In genomic region chr2:55057474-55057873, GRCh38 we compare ENCODE assay signal across 2 cellular contexts.
A peak's percentile ranks its signal among the peaks of the same experiment; 100 is the strongest.
TF ChIP-seq lines count a peak whose summit lies in the region.

No MANE protein-coding gene starts in this region.

TF ChIP-seq in GM23338, 12 proteins besides CTCF, POLR2A, EP300 and RAD21:
- TF ChIP-seq ZNF114 (CRISPR knock-in tag; IDR thresholded peaks at IDR 0.05) (no peak), EZH2phosphoT487 (IDR thresholded peaks at IDR 0.05; ENCODE audit: unreplicated experiment) (no peak), REST (IDR thresholded peaks at IDR 0.05; ENCODE audit: unreplicated experiment) (no peak), ZNF331 (CRISPR knock-in tag; IDR thresholded peaks at IDR 0.05; ENCODE audit: low read depth) (no peak), EZH2 (IDR thresholded peaks at IDR 0.05; ENCODE audit: low read depth, unreplicated experiment) (no peak), POLR2AphosphoS5 (IDR thresholded peaks at IDR 0.05; ENCODE audit: low read depth) (no peak)

TF ChIP-seq in K562, 482 proteins besides CTCF, POLR2A, EP300 and RAD21:
- no peak for TF ChIP-seq BRCA1 (IDR thresholded peaks at IDR 0.05)
- no peak for TF ChIP-seq BRCA1 (CRISPR knock-in tag; IDR thresholded peaks at IDR 0.05)
- TF ChIP-seq PTTG1 (tag; IDR thresholded peaks at IDR 0.05; ENCODE audit: low read depth): 0 out of 2 replicates have a peak, but pooled peaks have one; percentile 27
